8 cellular contexts compared by ENCODE assay signal in genomic region chr4:41258783-41259182, GRCh38. TPM values are rescaled to one million over a fixed set of nuclear protein-coding genes. Genes with fewer than 3 reads are reported as not detected.
A peak's percentile ranks its signal among the peaks of the same experiment; 100 is the strongest.
DNase-seq lines count a peak whose midpoint lies in the region; ATAC-seq and TF ChIP-seq lines count a peak whose summit lies in the region.

No MANE protein-coding gene starts in this region.

- H3K9me3 ChIP-seq in OCI-LY3 (ENCODE audit: insufficient read depth, low read length) = no peaks in the 10 kb centered on the region
- no peaks in the 10 kb centered on the region for H3K9me3 ChIP-seq in esophagus squamous epithelium

- H3K27me3 ChIP-seq in OCI-LY3 (ENCODE audit: low read depth, low read length) (no peaks in the 10 kb centered on the region), esophagus squamous epithelium (peaks cover 8 to 66% (median 11%) of the 10 kb centered on the region in 4 donors)

- no peaks in the 10 kb centered on the region for H3K4me1 Mint-ChIP-seq in activated T-helper 17 cell treated with anti-CD3 and anti-CD28 coated beads, Interleukin-2, amount 50 U/mL, for 72 hours

- peak; percentile 40 for ATAC-seq in esophagus mucosa
- ATAC-seq in activated T-helper 17 cell treated with anti-CD3 and anti-CD28 coated beads, Interleukin-2, amount 50 U/mL, for 72 hours (replicated peaks) = no peak

- TF ChIP-seq CTCF in AG09309 (IDR thresholded peaks at IDR 0.05; ENCODE audit: control insufficient read depth, insufficient read depth, low read depth, low read length, missing control alignments) (peak; percentile 63), OCI-LY3 (IDR thresholded peaks at IDR 0.05; ENCODE audit: low read depth, low read length) (peak; percentile 30), esophagus squamous epithelium (IDR thresholded peaks at IDR 0.05) (peak in 2 of 6 experiments; percentile 7 to 46)

- peaks cover 45% of the 10 kb centered on the region for H3K27me3 Mint-ChIP-seq in activated T-helper 17 cell treated with anti-CD3 and anti-CD28 coated beads, Interleukin-2, amount 50 U/mL, for 72 hours

- H3K4me3 ChIP-seq in AG09309 (ENCODE audit: control insufficient read depth, low read depth, low read length) = no peak overlapping the region
- H3K4me3 ChIP-seq in OCI-LY3 (ENCODE audit: low read length) = no peak overlapping the region
- no peak overlapping the region for H3K4me3 ChIP-seq in esophagus squamous epithelium

- no peaks in the 10 kb centered on the region for H3K9me3 Mint-ChIP-seq in activated T-helper 17 cell treated with anti-CD3 and anti-CD28 coated beads, Interleukin-2, amount 50 U/mL, for 72 hours

- no peak overlapping the region for H3K4me3 Mint-ChIP-seq in activated T-helper 17 cell treated with anti-CD3 and anti-CD28 coated beads, Interleukin-2, amount 50 U/mL, for 72 hours

- no peak overlapping the region for H2AFZ ChIP-seq in OCI-LY3 (ENCODE audit: low read depth, low read length)

- DNase-seq in AG09309 (ENCODE audit: low read depth) (peak; percentile 62), GOT3 (lab: John Stamatoyannopoulos, UW) (peak; percentile 2), nucleus accumbens (lab: John Stamatoyannopoulos, UW) (peak in 48 of 56 donors; percentile 4 to 79 (median 34)), esophagus squamous epithelium (lab: John Stamatoyannopoulos, UW) (no peak)
- DNase-seq in activated naive CD4-positive, alpha-beta T cell treated with Interleukin-2 at 50 U/mL for 16 hours = no peak

- intact Hi-C loops in esophagus squamous epithelium (cut with DNase I) = no loop called here

- no peak overlapping the region for H3K9ac ChIP-seq in OCI-LY3 (ENCODE audit: low read length)

- H3K4me1 ChIP-seq in OCI-LY3 (ENCODE audit: low read length) (no peaks in the 10 kb centered on the region), esophagus squamous epithelium (peaks cover 14 to 18% (median 16%) of the 10 kb centered on the region in 3 donors)

- no peak overlapping the region for H3K27ac ChIP-seq in OCI-LY3 (ENCODE audit: low read length)
- no peak overlapping the region for H3K27ac ChIP-seq in esophagus squamous epithelium

- no peak overlapping the region for H3K4me2 ChIP-seq in OCI-LY3 (ENCODE audit: low read length)

- H3K27ac Mint-ChIP-seq in activated T-helper 17 cell treated with anti-CD3 and anti-CD28 coated beads, Interleukin-2, amount 50 U/mL, for 72 hours = no peak overlapping the region

- no peak for TF ChIP-seq POLR2A in esophagus squamous epithelium (IDR thresholded peaks at IDR 0.05)

- H3K79me2 ChIP-seq in OCI-LY3 (ENCODE audit: low read length) = no peaks in the 10 kb centered on the region

- 69 to 79% methylated on average over 5 of the region's 5 CpGs for WGBS in esophagus squamous epithelium, 2 donors

- H3K36me3 ChIP-seq in OCI-LY3 (replicated peaks; ENCODE audit: low read depth, low read length) (no peaks in the 10 kb centered on the region), esophagus squamous epithelium (no peaks in the 10 kb centered on the region)

- H3K36me3 Mint-ChIP-seq in activated T-helper 17 cell treated with anti-CD3 and anti-CD28 coated beads, Interleukin-2, amount 50 U/mL, for 72 hours (ENCODE audit: low read depth) = no peaks in the 10 kb centered on the region

- no peaks in the 10 kb centered on the region for H4K20me1 ChIP-seq in OCI-LY3 (ENCODE audit: insufficient read depth, low read length)

RNA-seq across cellular contexts. Expression of gene UCHL1, which starts 2.1 kb away (rescaled TPM):
- total RNA-seq in esophagus mucosa = 2.1 TPM
- total RNA-seq in activated T-helper 17 cell treated with anti-CD3 and anti-CD28 coated beads, Interleukin-2, amount 50 U/mL, for 72 hours = 1 to 10 TPM; 1.0 to 4.9 TPM
- total RNA-seq in esophagus squamous epithelium = 1 to 10 TPM; 3.9 to 9.6 (median 9.0) TPM

RNA-seq across cellular contexts. Expression of gene APBB2, which starts 44.4 kb away (rescaled TPM):
- 13.3 TPM for total RNA-seq in esophagus mucosa
- total RNA-seq in activated T-helper 17 cell treated with anti-CD3 and anti-CD28 coated beads, Interleukin-2, amount 50 U/mL, for 72 hours = 1 to 10 TPM; 1.6 to 3.0 TPM
- total RNA-seq in esophagus squamous epithelium = 10 to 100 TPM; 12.2 to 29.2 (median 20.1) TPM

Comparison
In these comparisons a context has a peak if more than half of its experiments do, and no peak if none do; other contexts are left out.
1. DNase-seq: peak in AG09309 (single experiment), GOT3 (single experiment) and nucleus accumbens (48 of 56); none in esophagus squamous epithelium (single experiment) and activated naive CD4-positive, alpha-beta T cell treated with Interleukin-2 at 50 U/mL for 16 hours (single experiment).